Comparison of ENCODE assay signal across 8 cellular contexts in the genomic region with DNA sequence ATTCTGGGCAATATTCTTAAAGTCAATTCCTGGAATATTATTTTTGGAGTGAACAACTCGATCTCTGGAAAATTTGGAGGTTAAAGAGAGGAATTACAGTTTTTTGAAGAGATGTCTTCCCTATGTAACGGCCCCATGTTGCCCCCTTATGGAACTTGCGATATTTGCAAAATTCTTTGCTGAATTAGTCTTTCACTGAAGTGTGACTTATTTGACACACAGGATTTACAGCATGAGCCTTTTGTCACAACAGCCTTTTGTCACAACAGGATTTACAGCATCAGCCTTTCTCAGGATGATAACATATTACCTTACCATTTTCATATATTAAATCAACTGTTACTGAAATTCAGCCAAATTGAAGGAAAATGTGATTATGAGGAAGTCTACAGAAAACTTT. TPM values are rescaled to one million over a fixed set of nuclear protein-coding genes. Genes with fewer than 3 reads are reported as not detected.
DNase-seq lines count a peak whose midpoint lies in the region; TF ChIP-seq lines count a peak whose summit lies in the region.

No MANE protein-coding gene starts in this region.

- H3K4me1 ChIP-seq in HAP-1 (no peaks in the 10 kb centered on the region), hepatocyte (ENCODE audit: insufficient read depth) (no peaks in the 10 kb centered on the region)

- H3K4me3 ChIP-seq in HAP-1 (no peak overlapping the region), hepatocyte (no peak overlapping the region)

- no peaks in the 10 kb centered on the region for H3K9me2 ChIP-seq in hepatocyte (replicated peaks; ENCODE audit: insufficient read depth)

- no peaks in the 10 kb centered on the region for H3K79me2 ChIP-seq in hepatocyte

- no peaks in the 10 kb centered on the region for H4K20me1 ChIP-seq in hepatocyte (ENCODE audit: insufficient read depth, poor library complexity, severe bottlenecking)

- H3K27me3 ChIP-seq in HAP-1 (ENCODE audit: low read depth), result no peaks in the 10 kb centered on the region
- no peaks in the 10 kb centered on the region for H3K27me3 ChIP-seq in hepatocyte

- in situ Hi-C loops in HAP-1 (cut with MboI; ENCODE audit: low sequenced_read_pairs), result loop anchor here (10.0 to 25.0 kb wide), 2 partner anchors 134 to 697 kb away; no protein-coding TSS in a partner anchor

- DNase-seq in DMS79 treated with DMSO at 0.1 percent for 48 hours (lab: John Stamatoyannopoulos, UW) (peak; percentile 15), DMS79 (lab: John Stamatoyannopoulos, UW) (no peak), HAP-1 (ENCODE audit: low spot score in 2 of 2) (peak; percentile 62 to 68), NCI-H226 (peak; percentile 20), hepatocyte (ENCODE audit: low spot score) (peak; percentile 61), stromal cell of bone marrow (ENCODE audit: low read depth) (peak; percentile 43), DMS153 (lab: John Stamatoyannopoulos, UW) (no peak)
- DNase-seq in activated gamma-delta T cell treated with anti-CD3 and anti-CD28 coated beads, Interleukin-2, amount 50 U/mL, for 16 hours (ENCODE audit: low read depth), result peak; percentile 20

- H3K9me3 ChIP-seq in HAP-1 (no peaks in the 10 kb centered on the region), hepatocyte (ENCODE audit: low read depth) (no peaks in the 10 kb centered on the region)

- no peaks in the 10 kb centered on the region for H3K36me3 ChIP-seq in HAP-1 (replicated peaks)
- no peaks in the 10 kb centered on the region for H3K36me3 ChIP-seq in hepatocyte (replicated peaks; ENCODE audit: insufficient read depth, low read depth)

- H2AFZ ChIP-seq in hepatocyte, result no peak overlapping the region

- H3K4me2 ChIP-seq in hepatocyte, result no peak overlapping the region

- TF ChIP-seq CTCF in hepatocyte (IDR thresholded peaks at IDR 0.05; ENCODE audit: poor library complexity), result peak; percentile 61

- 39% methylated on average over 3 of the region's 3 CpGs for WGBS in hepatocyte (ENCODE audit: low lambda C conversion rate, missing lambda C conversion rate)

- no peak overlapping the region for H3K27ac ChIP-seq in hepatocyte

RNA-seq across cellular contexts. Expression of a gene that starts 37.8 kb away (rescaled TPM):
- 5.0 and 5.3 TPM in 2 replicates for total RNA-seq in hepatocyte
- polyA plus RNA-seq in hepatocyte, result 6.9 and 17.2 TPM in 2 replicates

Comparison
In these comparisons a context has a peak if more than half of its experiments do, and no peak if none do; other contexts are left out.
1. DNase-seq: peak in DMS79 treated with DMSO at 0.1 percent for 48 hours (single experiment), HAP-1 (2 of 2), NCI-H226 (single experiment), activated gamma-delta T cell treated with anti-CD3 and anti-CD28 coated beads, Interleukin-2, amount 50 U/mL, for 16 hours (single experiment), hepatocyte (single experiment) and stromal cell of bone marrow (single experiment); none in DMS79 (single experiment) and DMS153 (single experiment).